9 cellular contexts compared by ENCODE assay signal in genomic region chr18:13465126-13465446, GRCh38.
A peak's percentile ranks its signal among the peaks of the same experiment; 100 is the strongest.
DNase-seq lines count a peak whose midpoint lies in the region; ATAC-seq and TF ChIP-seq lines count a peak whose summit lies in the region.
"Had no signal": no experiment of that assay in that cellular context is flagged by ENCODE, and none has a peak within 500 bp of the region (broad histone marks: within the 10 kb centered on the region; RNA-seq: fewer than 3 reads in every experiment).

No MANE protein-coding gene starts in this region.

- H3K9me3 ChIP-seq in A673 (ENCODE audit: low read depth, low read length, poor library complexity, severe bottlenecking): peaks cover 6% of the 10 kb centered on the region

- H3K27me3 ChIP-seq in A673 (replicated peaks; ENCODE audit: insufficient read depth, low read depth, low read length, poor library complexity) (no peaks in the 10 kb centered on the region), foreskin keratinocyte (no peaks in the 10 kb centered on the region)

- ATAC-seq in GM18909 (IDR thresholded peaks at IDR 0.05; ENCODE audit: poor library complexity, unreplicated experiment): peak; percentile 25
- peak; percentile 41 for ATAC-seq in HG03354 (IDR thresholded peaks at IDR 0.05; ENCODE audit: poor library complexity, severe bottlenecking, unreplicated experiment)
- ATAC-seq in foreskin keratinocyte: no peak

- TF ChIP-seq CTCF in A673 (conservative IDR thresholded peaks at IDR 0.05; ENCODE audit: low read depth, low read length) (no peak), endothelial cell (IDR thresholded peaks at IDR 0.05; ENCODE audit: unreplicated experiment) (no peak), foreskin keratinocyte (conservative IDR thresholded peaks at IDR 0.05) (no peak)

- intact Hi-C loops in A673 (cut with micrococcal nuclease; ENCODE audit: unreplicated experiment): loop anchor here (10.0 kb wide), 1 partner anchor 50 kb away; no protein-coding TSS in a partner anchor

- H3K4me1 ChIP-seq in A673 (ENCODE audit: insufficient read depth, low read length, poor library complexity, severe bottlenecking) (peaks cover 27% of the 10 kb centered on the region), foreskin keratinocyte (no peaks in the 10 kb centered on the region)

- H3K27me3 Mint-ChIP-seq in endothelial cell (ENCODE audit: unreplicated experiment): peaks cover 11% of the 10 kb centered on the region

- H3K9me3 Mint-ChIP-seq in endothelial cell (ENCODE audit: unreplicated experiment): peaks cover 3% of the 10 kb centered on the region

- POLR2A ChIA-PET in A673 (lab: Charles Lee; ENCODE audit: low non-redundant PET): no interaction called here

- H3K4me3 Mint-ChIP-seq in endothelial cell (ENCODE audit: unreplicated experiment): peak overlapping the region; percentile 71

- peaks cover 26% of the 10 kb centered on the region for H3K36me3 Mint-ChIP-seq in endothelial cell (ENCODE audit: low read depth, unreplicated experiment)

- no peaks in the 10 kb centered on the region for H3K36me3 ChIP-seq in A673 (ENCODE audit: insufficient read depth, low read length, poor library complexity, severe bottlenecking)

- H3K4me1 Mint-ChIP-seq in endothelial cell (ENCODE audit: unreplicated experiment): peaks cover 49% of the 10 kb centered on the region

- peak overlapping the region; percentile 2 for H3K4me3 ChIP-seq in A673 (ENCODE audit: low read depth, low read length, poor library complexity, severe bottlenecking)

- peak overlapping the region; percentile 95 for H3K27ac Mint-ChIP-seq in endothelial cell (ENCODE audit: unreplicated experiment)

- H3K27ac ChIP-seq in A673 (ENCODE audit: low read depth, low read length, poor library complexity, severe bottlenecking) (peak overlapping the region; percentile 56), foreskin keratinocyte (no peak overlapping the region)

- DNase-seq in A673 (ENCODE audit: low spot score) (no peak), endothelial cell (ENCODE audit: low spot score) (no peak), HT-29 (ENCODE audit: low spot score) (no peak), NCI-H2227 treated with DMSO at 0.1 percent for 48 hours (lab: John Stamatoyannopoulos, UW) (no peak), foreskin keratinocyte (no peak)
- no peak for DNase-seq in stimulated activated CD4-positive, alpha-beta T cell treated with anti-CD3 and anti-CD28 coated beads, Interleukin-4, amount 100 ng/mL, for 4 hours
- DNase-seq: DMS79 treated with DMSO at 0.1 percent for 48 hours had no signal

- CTCF ChIA-PET in A673 (lab: Charles Lee): no interaction called here

- BruUV-seq in A673 (replicated peaks; lab: Mats Ljungman, UMichigan): TSS peak; percentile 81
